ENCODE assay signal across 9 cellular contexts in the genomic region with DNA sequence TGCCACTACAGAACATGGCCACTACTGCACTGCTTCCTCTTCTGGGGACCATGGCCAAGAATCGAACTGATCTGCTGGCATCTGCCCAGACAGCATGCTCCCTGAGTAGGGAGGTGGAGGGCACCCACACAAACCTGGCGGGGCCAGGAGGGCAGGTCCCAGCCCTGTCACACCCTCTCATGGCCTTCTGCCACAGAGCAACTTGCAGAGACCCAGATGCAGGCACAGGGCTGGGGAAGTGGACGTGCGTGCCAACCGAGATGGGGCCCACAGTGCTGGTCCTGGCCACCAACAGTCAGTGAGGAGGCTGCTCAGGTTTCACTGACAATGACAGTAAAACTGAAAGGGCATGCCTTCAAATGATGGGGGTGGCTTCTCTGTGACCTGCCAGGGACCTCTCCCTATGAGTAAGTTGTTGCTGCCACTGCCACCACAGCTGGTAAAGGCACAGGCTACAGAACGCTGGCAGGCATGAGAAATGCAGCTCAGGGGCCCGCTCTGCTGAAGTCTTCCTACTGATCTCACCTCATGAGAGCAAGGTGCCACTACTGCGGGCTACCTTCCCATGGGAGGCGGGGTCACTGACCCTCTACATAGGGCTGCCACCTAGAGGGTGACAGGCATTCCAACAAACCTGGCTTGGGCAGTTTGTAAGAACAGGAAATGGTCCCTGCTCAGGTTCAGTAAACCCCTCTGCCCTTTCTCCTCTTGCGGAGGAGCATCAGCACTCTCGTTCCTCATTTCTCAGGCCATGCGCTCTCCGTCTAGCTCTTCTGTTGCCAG. TPM values are rescaled to one million over a fixed set of nuclear protein-coding genes. Genes with fewer than 3 reads are reported as not detected.
DNase-seq lines count a peak whose midpoint lies in the region; ATAC-seq and TF ChIP-seq lines count a peak whose summit lies in the region.
"Had no signal": no experiment of that assay in that cellular context is flagged by ENCODE, and none has a peak within 500 bp of the region (broad histone marks: within the 10 kb centered on the region; RNA-seq: fewer than 3 reads in every experiment).

No MANE protein-coding gene starts in this region.

- POLR2A ChIA-PET in MCF 10A (lab: Yijun Ruan, JAX) = interaction anchor here (0.9 kb wide), 1 partner anchor 175 kb away, joined by 5 read pairs; no protein-coding TSS in a partner anchor
- POLR2A ChIA-PET in activated CD8-positive, alpha-beta T cell treated with anti-CD3 and anti-CD28 coated beads, Interleukin-2, amount 10 ng/mL, durations not matched to agents 7 days and 5 days (lab: Charles Lee) = interaction anchor here (0.8 to 2.2 kb wide), 3 partner anchors 16 to 322 kb away, joined by 3 to 8 read pairs (median 3); no protein-coding TSS in a partner anchor

- DNase-seq in breast epithelium (ENCODE audit: low spot score in 2 of 2) (no peak), MCF 10A (ENCODE audit: unreplicated experiment) (no peak), SW 1271 (lab: John Stamatoyannopoulos, UW) (no peak), immature natural killer cell (no peak)
- peak; percentile 78 for DNase-seq in activated CD8-positive, alpha-beta T cell treated with anti-CD3 and anti-CD28 coated beads, Interleukin-2, amount 10 ng/mL, durations not matched to agents 7 days and 5 days
- DNase-seq: DND-41 had no signal

- peaks cover 18% of the 10 kb centered on the region for H3K36me3 Mint-ChIP-seq in MCF 10A (ENCODE audit: insufficient read depth, unreplicated experiment)
- peaks cover 71% of the 10 kb centered on the region for H3K36me3 Mint-ChIP-seq in activated CD8-positive, alpha-beta T cell treated with anti-CD3 and anti-CD28 coated beads, Interleukin-2, amount 10 ng/mL, durations not matched to agents 7 days and 5 days (ENCODE audit: low read depth)
- H3K36me3 Mint-ChIP-seq in immature natural killer cell = peaks cover 9 to 38% (median 26%) of the 10 kb centered on the region in 3 donors

- H3K9me3 Mint-ChIP-seq in MCF 10A (ENCODE audit: unreplicated experiment) = no peaks in the 10 kb centered on the region
- no peaks in the 10 kb centered on the region for H3K9me3 Mint-ChIP-seq in activated CD8-positive, alpha-beta T cell treated with anti-CD3 and anti-CD28 coated beads, Interleukin-2, amount 10 ng/mL, durations not matched to agents 7 days and 5 days (ENCODE audit: insufficient read depth)
- no peaks in the 10 kb centered on the region for H3K9me3 Mint-ChIP-seq in immature natural killer cell

- BruUV-seq in MCF 10A (replicated peaks; lab: Mats Ljungman, UMichigan) = no TSS peak

- no peak overlapping the region for H3K4me3 Mint-ChIP-seq in MCF 10A (ENCODE audit: unreplicated experiment)
- peak overlapping the region; percentile 16 for H3K4me3 Mint-ChIP-seq in activated CD8-positive, alpha-beta T cell treated with anti-CD3 and anti-CD28 coated beads, Interleukin-2, amount 10 ng/mL, durations not matched to agents 7 days and 5 days
- H3K4me3 Mint-ChIP-seq in immature natural killer cell = no peak overlapping the region

- H3K27ac ChIP-seq in breast epithelium (peak overlapping the region; percentile 61 to 83), muscle layer of duodenum (ENCODE audit: low read length) (peak overlapping the region; percentile 81)

- no peak for TF ChIP-seq CTCF in breast epithelium (IDR thresholded peaks at IDR 0.05)
- no peak for TF ChIP-seq CTCF in MCF 10A (IDR thresholded peaks at IDR 0.05; ENCODE audit: unreplicated experiment)

- intact Hi-C loops in breast epithelium (cut with DNase I; ENCODE audit: low total_unique reads) (no loop called here), MCF 10A (cut with micrococcal nuclease) (no loop called here)

- TF ChIP-seq POLR2A in breast epithelium (IDR thresholded peaks at IDR 0.05) = no peak

- no peak overlapping the region for H3K27ac Mint-ChIP-seq in MCF 10A (ENCODE audit: low read depth, unreplicated experiment)
- H3K27ac Mint-ChIP-seq in activated CD8-positive, alpha-beta T cell treated with anti-CD3 and anti-CD28 coated beads, Interleukin-2, amount 10 ng/mL, durations not matched to agents 7 days and 5 days = peak overlapping the region; percentile 84
- peak overlapping the region in 2 of 6 donors; percentile 24 to 27 for H3K27ac Mint-ChIP-seq in immature natural killer cell

- H3K27me3 Mint-ChIP-seq in MCF 10A (ENCODE audit: insufficient read depth, unreplicated experiment) (no peaks in the 10 kb centered on the region), immature natural killer cell (ENCODE audit: low read depth in 3 of 3) (peaks cover 2 to 7% (median 6%) of the 10 kb centered on the region in 3 donors)
- H3K27me3 Mint-ChIP-seq in activated CD8-positive, alpha-beta T cell treated with anti-CD3 and anti-CD28 coated beads, Interleukin-2, amount 10 ng/mL, durations not matched to agents 7 days and 5 days (ENCODE audit: low read depth) = no peaks in the 10 kb centered on the region

- peaks cover 11 to 12% of the 10 kb centered on the region in 2 donors for H3K4me1 ChIP-seq in breast epithelium
- H3K4me1 ChIP-seq in muscle layer of duodenum (ENCODE audit: control insufficient read depth in 1 of 2, insufficient read depth in 2 of 2, low read length in 2 of 2) = peaks cover 11 to 20% of the 10 kb centered on the region in 2 donors

- H3K4me1 Mint-ChIP-seq in MCF 10A (ENCODE audit: insufficient read depth, unreplicated experiment) (peaks cover 2% of the 10 kb centered on the region), immature natural killer cell (peaks cover 9 to 46% of the 10 kb centered on the region in 2 donors)
- H3K4me1 Mint-ChIP-seq in activated CD8-positive, alpha-beta T cell treated with anti-CD3 and anti-CD28 coated beads, Interleukin-2, amount 10 ng/mL, durations not matched to agents 7 days and 5 days (ENCODE audit: low read depth) = peaks cover 67% of the 10 kb centered on the region

- H3K4me3 ChIP-seq in breast epithelium = no peak overlapping the region
- no peak overlapping the region for H3K4me3 ChIP-seq in muscle layer of duodenum (ENCODE audit: low read depth in 1 of 2, low read length in 2 of 2)

- H3K9me3 ChIP-seq in breast epithelium (no peaks in the 10 kb centered on the region), muscle layer of duodenum (ENCODE audit: control insufficient read depth in 1 of 2, low read length in 2 of 2) (no peaks in the 10 kb centered on the region)

- CTCF ChIA-PET in MCF 10A (lab: Yijun Ruan, JAX) = no interaction called here
- CTCF ChIA-PET in activated CD8-positive, alpha-beta T cell treated with anti-CD3 and anti-CD28 coated beads, Interleukin-2, amount 10 ng/mL, durations not matched to agents 7 days and 5 days (lab: Charles Lee) = interaction anchor here (1.2 to 4.6 kb wide), 6 partner anchors 12 to 211 kb away, joined by 3 to 47 read pairs (median 10); partner anchors contain the start of gene HIC1

- H3K27me3 ChIP-seq in breast epithelium = no peaks in the 10 kb centered on the region
- H3K27me3 ChIP-seq in muscle layer of duodenum (ENCODE audit: low read depth, low read length) = no peaks in the 10 kb centered on the region

- ATAC-seq in HG03039 (IDR thresholded peaks at IDR 0.05; ENCODE audit: unreplicated experiment) (peak; percentile 71), esophagus mucosa (no peak)
- ATAC-seq in activated CD8-positive, alpha-beta T cell treated with anti-CD3 and anti-CD28 coated beads, Interleukin-2, amount 10 ng/mL, durations not matched to agents 7 days and 5 days = peak; percentile 82

- no peaks in the 10 kb centered on the region for H3K36me3 ChIP-seq in breast epithelium
- peaks cover 7 to 45% of the 10 kb centered on the region in 2 donors for H3K36me3 ChIP-seq in muscle layer of duodenum (ENCODE audit: control insufficient read depth in 1 of 2, insufficient read depth in 2 of 2, low read length in 2 of 2)

RNA-seq across cellular contexts. Expression of gene HIC1, which starts 15.5 kb away (rescaled TPM):
- 10 to 100 TPM; 12.6 to 16.4 (median 12.7) TPM for total RNA-seq in breast epithelium
- total RNA-seq in MCF 10A (2022) = 0.59 and 1.0 TPM in 2 replicates
- 10 to 100 TPM; 66.8 to 70.8 TPM for total RNA-seq in activated CD8-positive, alpha-beta T cell treated with anti-CD3 and anti-CD28 coated beads, Interleukin-2, amount 10 ng/mL, durations not matched to agents 7 days and 5 days
- 2.3 TPM for total RNA-seq in esophagus mucosa
- 1 to 10 TPM in 2 of 3 donors, under 1 TPM in 1; 0.90 to 5.9 (median 1.2) TPM for polyA plus RNA-seq in immature natural killer cell

RNA-seq across cellular contexts. Expression of gene OVCA2, which starts 28.6 kb away (rescaled TPM):
- total RNA-seq in breast epithelium (10 to 100 TPM; 24.3 to 35.4 (median 32.5) TPM), MCF 10A (2022) (28.8 and 33.5 TPM in 2 replicates), esophagus mucosa (32.3 TPM)
- total RNA-seq in activated CD8-positive, alpha-beta T cell treated with anti-CD3 and anti-CD28 coated beads, Interleukin-2, amount 10 ng/mL, durations not matched to agents 7 days and 5 days = 10 to 100 TPM; 34.9 to 40.1 TPM
- polyA plus RNA-seq in immature natural killer cell = 100 to 1,000 TPM in 2 of 3 donors, 10 to 100 TPM in 1; 90.6 to 107 (median 104) TPM

RNA-seq across cellular contexts. Expression of gene DPH1, which starts 40.5 kb away (rescaled TPM):
- total RNA-seq in breast epithelium (10 to 100 TPM; 28.3 to 66.6 (median 55.7) TPM), MCF 10A (2022) (29.7 and 45.2 TPM in 2 replicates), esophagus mucosa (29.1 TPM)
- 10 to 100 TPM; 24.6 to 24.7 TPM for total RNA-seq in activated CD8-positive, alpha-beta T cell treated with anti-CD3 and anti-CD28 coated beads, Interleukin-2, amount 10 ng/mL, durations not matched to agents 7 days and 5 days
- 10 to 100 TPM; 18.6 to 26.4 (median 21.4) TPM for polyA plus RNA-seq in immature natural killer cell

RNA-seq across cellular contexts. Expression of gene RTN4RL1, which starts 45.3 kb away (rescaled TPM):
- total RNA-seq in breast epithelium (10 to 100 TPM in 2 of 3 donors, 1 to 10 TPM in 1; 3.8 to 19.6 (median 14.1) TPM), MCF 10A (2022) (2.9 and 3.6 TPM in 2 replicates), esophagus mucosa (1.2 TPM)
- under 1 TPM; 0.10 to 0.18 TPM for total RNA-seq in activated CD8-positive, alpha-beta T cell treated with anti-CD3 and anti-CD28 coated beads, Interleukin-2, amount 10 ng/mL, durations not matched to agents 7 days and 5 days
- under 1 TPM in 1 of 3 donors, not detected in 2; 0.37 TPM for polyA plus RNA-seq in immature natural killer cell
